1 cellular context compared by ENCODE assay signal in genomic region chr19:33273881-33274662, GRCh38.
A peak's percentile ranks its signal among the peaks of the same experiment; 100 is the strongest.
TF ChIP-seq lines count a peak whose summit lies in the region.

No MANE protein-coding gene starts in this region.

TF ChIP-seq in HepG2, 621 proteins besides CTCF, POLR2A, EP300 and RAD21 (continued from another document and continues in another):
- 0 out of 2 replicates have a peak, but pooled peaks have one; percentile 45 for TF ChIP-seq ZNF142 (CRISPR knock-in tag; IDR thresholded peaks at IDR 0.05)
- TF ChIP-seq ZNF841 (CRISPR knock-in tag; IDR thresholded peaks at IDR 0.05; ENCODE audit: borderline replicate concordance): no peak
- TF ChIP-seq MXI1 (IDR thresholded peaks at IDR 0.05; ENCODE audit: borderline replicate concordance, low read depth, low read length): 0 out of 3 replicates have a peak, but pooled peaks have one; percentile 50
- TF ChIP-seq ZNF670 (CRISPR knock-in tag; IDR thresholded peaks at IDR 0.05; ENCODE audit: borderline replicate concordance): no peak
- TF ChIP-seq POLR2G (IDR thresholded peaks at IDR 0.05; ENCODE audit: low read depth, low read length): no peak
- peak; percentile 32; the same call in 1 of the 2 replicates for TF ChIP-seq ZNF431 (CRISPR knock-in tag; IDR thresholded peaks at IDR 0.05; ENCODE audit: borderline replicate concordance, low read depth)
- 0 out of 2 replicates have a peak, but pooled peaks have one; percentile 24 for TF ChIP-seq MTA1 (CRISPR knock-in tag; IDR thresholded peaks at IDR 0.05; ENCODE audit: borderline replicate concordance)
- no peak for TF ChIP-seq SIN3B (IDR thresholded peaks at IDR 0.05; ENCODE audit: low read length)
- TF ChIP-seq, protein P1, sequence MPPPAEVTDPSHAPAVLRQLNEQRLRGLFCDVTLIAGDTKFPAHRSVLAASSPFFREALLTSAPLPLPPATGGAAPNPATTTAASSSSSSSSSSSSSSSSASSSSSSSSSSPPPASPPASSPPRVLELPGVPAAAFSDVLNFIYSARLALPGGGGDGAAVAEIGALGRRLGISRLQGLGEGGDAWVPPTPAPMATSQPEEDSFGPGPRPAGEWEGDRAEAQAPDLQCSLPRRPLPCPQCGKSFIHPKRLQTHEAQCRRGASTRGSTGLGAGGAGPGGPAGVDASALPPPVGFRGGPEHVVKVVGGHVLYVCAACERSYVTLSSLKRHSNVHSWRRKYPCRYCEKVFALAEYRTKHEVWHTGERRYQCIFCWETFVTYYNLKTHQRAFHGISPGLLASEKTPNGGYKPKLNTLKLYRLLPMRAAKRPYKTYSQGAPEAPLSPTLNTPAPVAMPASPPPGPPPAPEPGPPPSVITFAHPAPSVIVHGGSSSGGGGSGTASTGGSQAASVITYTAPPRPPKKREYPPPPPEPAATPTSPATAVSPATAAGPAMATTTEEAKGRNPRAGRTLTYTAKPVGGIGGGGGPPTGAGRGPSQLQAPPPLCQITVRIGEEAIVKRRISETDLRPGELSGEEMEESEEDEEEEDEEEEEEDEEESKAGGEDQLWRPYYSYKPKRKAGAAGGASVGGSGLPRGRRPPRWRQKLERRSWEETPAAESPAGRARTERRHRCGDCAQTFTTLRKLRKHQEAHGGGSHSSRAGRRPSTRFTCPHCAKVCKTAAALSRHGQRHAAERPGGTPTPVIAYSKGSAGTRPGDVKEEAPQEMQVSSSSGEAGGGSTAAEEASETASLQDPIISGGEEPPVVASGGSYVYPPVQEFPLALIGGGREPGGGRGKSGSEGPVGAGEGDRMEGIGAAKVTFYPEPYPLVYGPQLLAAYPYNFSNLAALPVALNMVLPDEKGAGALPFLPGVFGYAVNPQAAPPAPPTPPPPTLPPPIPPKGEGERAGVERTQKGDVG (CRISPR knock-in tag; IDR thresholded peaks at IDR 0.05; ENCODE audit: borderline replicate concordance): peak; percentile 32; the same call in 1 of the 2 replicates
- TF ChIP-seq ZNF362 (CRISPR knock-in tag; IDR thresholded peaks at IDR 0.05; ENCODE audit: borderline replicate concordance): no peak
- TF ChIP-seq, protein P2, sequence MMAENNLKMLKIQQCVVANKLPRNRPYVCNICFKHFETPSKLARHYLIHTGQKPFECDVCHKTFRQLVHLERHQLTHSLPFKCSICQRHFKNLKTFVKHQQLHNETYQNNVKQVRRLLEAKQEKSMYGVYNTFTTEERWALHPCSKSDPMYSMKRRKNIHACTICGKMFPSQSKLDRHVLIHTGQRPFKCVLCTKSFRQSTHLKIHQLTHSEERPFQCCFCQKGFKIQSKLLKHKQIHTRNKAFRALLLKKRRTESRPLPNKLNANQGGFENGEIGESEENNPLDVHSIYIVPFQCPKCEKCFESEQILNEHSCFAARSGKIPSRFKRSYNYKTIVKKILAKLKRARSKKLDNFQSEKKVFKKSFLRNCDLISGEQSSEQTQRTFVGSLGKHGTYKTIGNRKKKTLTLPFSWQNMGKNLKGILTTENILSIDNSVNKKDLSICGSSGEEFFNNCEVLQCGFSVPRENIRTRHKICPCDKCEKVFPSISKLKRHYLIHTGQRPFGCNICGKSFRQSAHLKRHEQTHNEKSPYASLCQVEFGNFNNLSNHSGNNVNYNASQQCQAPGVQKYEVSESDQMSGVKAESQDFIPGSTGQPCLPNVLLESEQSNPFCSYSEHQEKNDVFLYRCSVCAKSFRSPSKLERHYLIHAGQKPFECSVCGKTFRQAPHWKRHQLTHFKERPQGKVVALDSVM (CRISPR knock-in tag; IDR thresholded peaks at IDR 0.05): no peak
- TF ChIP-seq ZNF367 (CRISPR knock-in tag; IDR thresholded peaks at IDR 0.05; ENCODE audit: borderline replicate concordance): no peak
- TF ChIP-seq, protein P3, sequence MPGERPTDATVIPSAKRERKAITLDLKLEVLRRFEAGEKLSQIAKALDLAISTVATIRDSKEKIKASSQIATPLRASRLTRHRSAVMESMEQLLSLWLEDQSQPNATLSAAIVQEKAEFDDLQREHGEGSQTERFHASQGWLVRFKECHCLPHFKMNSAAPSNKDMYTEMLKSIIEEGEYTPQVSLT (CRISPR knock-in tag; IDR thresholded peaks at IDR 0.05; ENCODE audit: borderline replicate concordance, low read depth): no peak
- no peak for TF ChIP-seq ZNF660 (CRISPR knock-in tag; IDR thresholded peaks at IDR 0.05; ENCODE audit: borderline replicate concordance, low read depth)
- no peak; the same call in 1 of the 2 replicates for TF ChIP-seq NFKBIZ (CRISPR knock-in tag; IDR thresholded peaks at IDR 0.05)
- TF ChIP-seq, protein P4, sequence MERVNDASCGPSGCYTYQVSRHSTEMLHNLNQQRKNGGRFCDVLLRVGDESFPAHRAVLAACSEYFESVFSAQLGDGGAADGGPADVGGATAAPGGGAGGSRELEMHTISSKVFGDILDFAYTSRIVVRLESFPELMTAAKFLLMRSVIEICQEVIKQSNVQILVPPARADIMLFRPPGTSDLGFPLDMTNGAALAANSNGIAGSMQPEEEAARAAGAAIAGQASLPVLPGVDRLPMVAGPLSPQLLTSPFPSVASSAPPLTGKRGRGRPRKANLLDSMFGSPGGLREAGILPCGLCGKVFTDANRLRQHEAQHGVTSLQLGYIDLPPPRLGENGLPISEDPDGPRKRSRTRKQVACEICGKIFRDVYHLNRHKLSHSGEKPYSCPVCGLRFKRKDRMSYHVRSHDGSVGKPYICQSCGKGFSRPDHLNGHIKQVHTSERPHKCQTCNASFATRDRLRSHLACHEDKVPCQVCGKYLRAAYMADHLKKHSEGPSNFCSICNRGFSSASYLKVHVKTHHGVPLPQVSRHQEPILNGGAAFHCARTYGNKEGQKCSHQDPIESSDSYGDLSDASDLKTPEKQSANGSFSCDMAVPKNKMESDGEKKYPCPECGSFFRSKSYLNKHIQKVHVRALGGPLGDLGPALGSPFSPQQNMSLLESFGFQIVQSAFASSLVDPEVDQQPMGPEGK (CRISPR knock-in tag; IDR thresholded peaks at IDR 0.05): peak; percentile 36
- no peak for TF ChIP-seq ZKSCAN1 (IDR thresholded peaks at IDR 0.05; ENCODE audit: low read length)
- TF ChIP-seq ZEB1 (IDR thresholded peaks at IDR 0.05; ENCODE audit: insufficient replicate concordance, low read depth): no peak
- peak; percentile 59 for TF ChIP-seq ZNF331 (CRISPR knock-in tag; IDR thresholded peaks at IDR 0.05)
- TF ChIP-seq SIX4 (CRISPR knock-in tag; IDR thresholded peaks at IDR 0.05): 0 out of 2 replicates have a peak, but pooled peaks have one; percentile 30
- TF ChIP-seq, protein P5, sequence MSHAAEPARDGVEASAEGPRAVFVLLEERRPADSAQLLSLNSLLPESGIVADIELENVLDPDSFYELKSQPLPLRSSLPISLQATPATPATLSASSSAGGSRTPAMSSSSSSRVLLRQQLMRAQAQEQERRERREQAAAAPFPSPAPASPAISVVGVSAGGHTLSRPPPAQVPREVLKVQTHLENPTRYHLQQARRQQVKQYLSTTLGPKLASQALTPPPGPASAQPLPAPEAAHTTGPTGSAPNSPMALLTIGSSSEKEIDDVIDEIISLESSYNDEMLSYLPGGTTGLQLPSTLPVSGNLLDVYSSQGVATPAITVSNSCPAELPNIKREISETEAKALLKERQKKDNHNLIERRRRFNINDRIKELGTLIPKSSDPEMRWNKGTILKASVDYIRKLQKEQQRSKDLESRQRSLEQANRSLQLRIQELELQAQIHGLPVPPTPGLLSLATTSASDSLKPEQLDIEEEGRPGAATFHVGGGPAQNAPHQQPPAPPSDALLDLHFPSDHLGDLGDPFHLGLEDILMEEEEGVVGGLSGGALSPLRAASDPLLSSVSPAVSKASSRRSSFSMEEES (CRISPR knock-in tag; IDR thresholded peaks at IDR 0.05): peak; percentile 89
- 0 out of 2 replicates have a peak, but pooled peaks have one; percentile 46 for TF ChIP-seq ZNF501 (CRISPR knock-in tag; IDR thresholded peaks at IDR 0.05)
- no peak for TF ChIP-seq MAFK (conservative IDR thresholded peaks at IDR 0.05 in 1 of 2, IDR thresholded peaks at IDR 0.05 in 1 of 2; ENCODE audit: low read length in 2 of 2)
- TF ChIP-seq ZNF510 (CRISPR knock-in tag; IDR thresholded peaks at IDR 0.05; ENCODE audit: low read depth): no peak
- TF ChIP-seq ZNF776 (CRISPR knock-in tag; IDR thresholded peaks at IDR 0.05): no peak; the same call in 1 of the 2 replicates
- TF ChIP-seq ZNF205 (CRISPR knock-in tag; IDR thresholded peaks at IDR 0.05): peak; percentile 52; the same call in 1 of the 2 replicates
- TF ChIP-seq ZFX (CRISPR knock-in tag; IDR thresholded peaks at IDR 0.05; ENCODE audit: low read depth): peak; percentile 82
- no peak for TF ChIP-seq GTF3A (CRISPR knock-in tag; conservative IDR thresholded peaks at IDR 0.05)
- no peak for TF ChIP-seq MYNN (CRISPR knock-in tag; IDR thresholded peaks at IDR 0.05; ENCODE audit: low read depth)
- no peak for TF ChIP-seq MBD4 (IDR thresholded peaks at IDR 0.05; ENCODE audit: borderline replicate concordance, low read length)
- no peak for TF ChIP-seq PAX8 (CRISPR knock-in tag; IDR thresholded peaks at IDR 0.05; ENCODE audit: borderline replicate concordance)
- no peak; the same call in 1 of the 2 replicates for TF ChIP-seq HINFP (CRISPR knock-in tag; IDR thresholded peaks at IDR 0.05; ENCODE audit: low read depth)
- peak; percentile 79; the same call in 1 of the 2 replicates for TF ChIP-seq ZNF232 (CRISPR knock-in tag; IDR thresholded peaks at IDR 0.05; ENCODE audit: borderline replicate concordance)
- TF ChIP-seq PRDM10 (CRISPR knock-in tag; IDR thresholded peaks at IDR 0.05; ENCODE audit: low read depth): no peak
- TF ChIP-seq FOXC1 (CRISPR knock-in tag; IDR thresholded peaks at IDR 0.05; ENCODE audit: borderline replicate concordance): peak; percentile 80; the same call in 1 of the 2 replicates
